Comparison of ENCODE assay signal across 17 cellular contexts in genomic region chr10:71072820-71073205, GRCh38.
A peak's percentile ranks its signal among the peaks of the same experiment; 100 is the strongest.
DNase-seq lines count a peak whose midpoint lies in the region; ATAC-seq, FAIRE-seq and TF ChIP-seq lines count a peak whose summit lies in the region.
"Had no signal": no experiment of that assay in that cellular context is flagged by ENCODE, and none has a peak within 500 bp of the region (broad histone marks: within the 10 kb centered on the region; RNA-seq: fewer than 3 reads in every experiment).

No MANE protein-coding gene starts in this region.

- ATAC-seq in aorta (ENCODE audit: low FRiP score) (no peak), GM18907 (IDR thresholded peaks at IDR 0.05; ENCODE audit: unreplicated experiment) (no peak), gastroesophageal sphincter (no peak)
- ATAC-seq in naive thymus-derived CD8-positive, alpha-beta T cell, result no peak
- ATAC-seq: GM12878, HCT116 had no signal

- POLR2A ChIA-PET in naive thymus-derived CD8-positive, alpha-beta T cell (lab: Charles Lee), result no interaction called here

- peaks cover 0 to 40% (median 0%) of the 10 kb centered on the region in 3 experiments for H3K27me3 ChIP-seq in neuronal stem cell (ENCODE audit: control insufficient read depth in 3 of 3, insufficient read depth in 3 of 3, low read depth in 1 of 3, low read length in 3 of 3)
- no peaks in the 10 kb centered on the region for H3K27me3 ChIP-seq in aorta (ENCODE audit: control insufficient read depth in 1 of 2, insufficient read depth in 2 of 2, low read length in 1 of 2)
- H3K27me3 ChIP-seq in gastroesophageal sphincter, result no peaks in the 10 kb centered on the region

- H4K91ac ChIP-seq in neuronal stem cell (ENCODE audit: low read depth, low read length, poor library complexity), result no peak overlapping the region

- H3K27ac ChIP-seq in kidney (ENCODE audit: low read depth in 2 of 2, low read length in 2 of 2), result no peak overlapping the region
- no peak overlapping the region for H3K27ac ChIP-seq in neuronal stem cell (replicated peaks; ENCODE audit: low read length)
- H3K27ac ChIP-seq in aorta (ENCODE audit: low read depth in 1 of 2, low read length in 2 of 2), result no peak overlapping the region
- no peak overlapping the region for H3K27ac ChIP-seq in gastroesophageal sphincter
- H3K27ac ChIP-seq: HL-60 had no signal

- peaks cover 81% of the 10 kb centered on the region for H3K4me1 Mint-ChIP-seq in brain
- peaks cover 0 to under 1% (median 0%) of the 10 kb centered on the region in 4 donors for H3K4me1 Mint-ChIP-seq in naive thymus-derived CD8-positive, alpha-beta T cell
- H3K4me1 Mint-ChIP-seq: B cell; CD4-positive, alpha-beta memory T cell had no signal

- no peak overlapping the region for H3K4me3 Mint-ChIP-seq in brain
- H3K4me3 Mint-ChIP-seq in naive thymus-derived CD8-positive, alpha-beta T cell, result no peak overlapping the region
- H3K4me3 Mint-ChIP-seq: B cell; CD4-positive, alpha-beta memory T cell had no signal

- H3K4me1 ChIP-seq in kidney (ENCODE audit: control insufficient read depth in 1 of 2, insufficient read depth in 1 of 2, low read depth in 1 of 2, low read length in 2 of 2) (no peaks in the 10 kb centered on the region), neuronal stem cell (ENCODE audit: control insufficient read depth in 2 of 2, insufficient read depth in 1 of 2, low read depth in 1 of 2, low read length in 2 of 2) (peaks cover 0 to 41% of the 10 kb centered on the region in 2 donors), aorta (ENCODE audit: control insufficient read depth in 1 of 2, insufficient read depth in 2 of 2, low read length in 2 of 2) (no peaks in the 10 kb centered on the region), gastroesophageal sphincter (peaks cover 0 to 19% (median 0%) of the 10 kb centered on the region in 3 donors)

- H3K23ac ChIP-seq in neuronal stem cell (ENCODE audit: low read depth, low read length, poor library complexity), result peak overlapping the region; percentile 87

- no peak for TF ChIP-seq EP300 in gastroesophageal sphincter (IDR thresholded peaks at IDR 0.05)

- H3K9ac ChIP-seq in kidney (ENCODE audit: low read length in 2 of 2) (no peak overlapping the region), neuronal stem cell (ENCODE audit: low read depth, low read length, poor library complexity) (no peak overlapping the region)

- H3K36me3 ChIP-seq in kidney (ENCODE audit: control insufficient read depth in 1 of 2, insufficient read depth in 2 of 2, low read length in 2 of 2) (no peaks in the 10 kb centered on the region), neuronal stem cell (replicated peaks in 1 of 2; ENCODE audit: control insufficient read depth in 2 of 2, insufficient read depth in 2 of 2, low read length in 2 of 2) (no peaks in the 10 kb centered on the region), aorta (ENCODE audit: control insufficient read depth in 1 of 2, insufficient read depth in 2 of 2, low read length in 1 of 2) (no peaks in the 10 kb centered on the region), gastroesophageal sphincter (no peaks in the 10 kb centered on the region)

- intact Hi-C loops in kidney (cut with DNase I) (no loop called here), aorta (cut with DNase I) (no loop called here)

- no peak overlapping the region for H2AFZ ChIP-seq in neuronal stem cell (ENCODE audit: low read length)

- TF ChIP-seq POLR2A in gastroesophageal sphincter (IDR thresholded peaks at IDR 0.05), result no peak

- WGBS in neuronal stem cell (ENCODE audit: extremely low coverage in 2 of 2, insufficient read length in 2 of 2, insufficient replicate concordance in 1 of 2), 2 donors, result no CpG with 5 or more reads among the region's 5 CpGs
- WGBS in aorta, 2 donors, result 93 to 100% methylated on average over 4 to 5 of the region's 5 CpGs
- 100% methylated on average over 1 of the region's 5 CpGs; no CpG with 5 or more reads in 1 of the 2 donors for WGBS in gastroesophageal sphincter (ENCODE audit: low coverage in 1 of 2), 2 donors

- H3K79me1 ChIP-seq in neuronal stem cell (ENCODE audit: low read depth, low read length), result no peaks in the 10 kb centered on the region

- H3K9me3 Mint-ChIP-seq in brain, result no peaks in the 10 kb centered on the region
- no peaks in the 10 kb centered on the region for H3K9me3 Mint-ChIP-seq in naive thymus-derived CD8-positive, alpha-beta T cell
- H3K9me3 Mint-ChIP-seq: CD4-positive, alpha-beta memory T cell had no signal

- H2BK120ac ChIP-seq in neuronal stem cell (ENCODE audit: low read depth, low read length), result no peak overlapping the region

- peak overlapping the region in 4 of 5 experiments; percentile 7 to 88 (median 21) for H3K27ac Mint-ChIP-seq in brain
- no peak overlapping the region for H3K27ac Mint-ChIP-seq in naive thymus-derived CD8-positive, alpha-beta T cell
- H3K27ac Mint-ChIP-seq: B cell; CD4-positive, alpha-beta memory T cell had no signal

- H3K4me3 ChIP-seq in kidney (ENCODE audit: low read length in 2 of 2) (no peak overlapping the region), neuronal stem cell (ENCODE audit: low read length in 2 of 2) (no peak overlapping the region), aorta (ENCODE audit: low read length in 2 of 2) (no peak overlapping the region), gastroesophageal sphincter (no peak overlapping the region)
- H3K4me3 ChIP-seq: GM12878 had no signal

- H2BK12ac ChIP-seq in neuronal stem cell (ENCODE audit: low read length), result peak overlapping the region; percentile 4

- H3K36me3 Mint-ChIP-seq in brain, result no peaks in the 10 kb centered on the region
- H3K36me3 Mint-ChIP-seq in naive thymus-derived CD8-positive, alpha-beta T cell, result no peaks in the 10 kb centered on the region
- H3K36me3 Mint-ChIP-seq: CD4-positive, alpha-beta memory T cell had no signal

- no peaks in the 10 kb centered on the region for H3K27me3 Mint-ChIP-seq in brain
- peaks cover 0 to 4% (median 0%) of the 10 kb centered on the region in 5 donors for H3K27me3 Mint-ChIP-seq in naive thymus-derived CD8-positive, alpha-beta T cell

- H3K18ac ChIP-seq in neuronal stem cell (ENCODE audit: low read length), result peak overlapping the region; percentile 84

- H3K9me3 ChIP-seq in kidney (ENCODE audit: control insufficient read depth in 1 of 2, low read length in 2 of 2), result no peaks in the 10 kb centered on the region
- no peaks in the 10 kb centered on the region for H3K9me3 ChIP-seq in neuronal stem cell (replicated peaks in 1 of 2; ENCODE audit: control insufficient read depth in 2 of 2, insufficient read depth in 1 of 2, low read depth in 1 of 2, low read length in 2 of 2)
- no peaks in the 10 kb centered on the region for H3K9me3 ChIP-seq in aorta (ENCODE audit: control insufficient read depth, low read length)
- no peaks in the 10 kb centered on the region for H3K9me3 ChIP-seq in gastroesophageal sphincter

- peak overlapping the region; percentile 78 for H2AK5ac ChIP-seq in neuronal stem cell (ENCODE audit: low read depth, low read length)

- no peak overlapping the region for H3K4me2 ChIP-seq in neuronal stem cell (ENCODE audit: insufficient read depth, low read length, poor library complexity, severe bottlenecking)

- no peak overlapping the region for H2BK5ac ChIP-seq in neuronal stem cell (ENCODE audit: low read length)

- DNase-seq in kidney (peak; percentile 13), neuronal stem cell (ENCODE audit: low spot score) (no peak), aorta (peak; percentile 20 to 65)
- no peak for DNase-seq in naive thymus-derived CD8-positive, alpha-beta T cell
- DNase-seq: C1 segment of cervical spinal cord; CD4-positive, alpha-beta memory T cell; DMS79 had no signal

- TF ChIP-seq CTCF in brain (conservative IDR thresholded peaks at IDR 0.05) (no peak), kidney (IDR thresholded peaks at IDR 0.05; ENCODE audit: borderline replicate concordance, extremely low read depth, insufficient read depth) (no peak), gastroesophageal sphincter (IDR thresholded peaks at IDR 0.05) (no peak)

- no peak overlapping the region for H4K8ac ChIP-seq in neuronal stem cell (ENCODE audit: low read depth, low read length)

- no peak for FAIRE-seq in kidney (lab: Jason Lieb, UNC)
- FAIRE-seq: A204.1, GM12878, GM18507, H54 had no signal

- H3K14ac ChIP-seq in neuronal stem cell (ENCODE audit: low read length), result no peak overlapping the region

- H2BK15ac ChIP-seq in neuronal stem cell (ENCODE audit: low read length), result peak overlapping the region; percentile 64

- H3K4ac ChIP-seq in neuronal stem cell (ENCODE audit: low read length), result no peak overlapping the region

Comparison
In these comparisons a context has a peak if more than half of its experiments do, and no peak if none do; other contexts are left out.
1. H3K27ac Mint-ChIP-seq: peak in brain (4 of 5); none in naive thymus-derived CD8-positive, alpha-beta T cell (0 of 10).
2. DNase-seq: peak in kidney (single experiment) and aorta (2 of 2); none in neuronal stem cell (single experiment) and naive thymus-derived CD8-positive, alpha-beta T cell (0 of 10).